In the genomic region with DNA sequence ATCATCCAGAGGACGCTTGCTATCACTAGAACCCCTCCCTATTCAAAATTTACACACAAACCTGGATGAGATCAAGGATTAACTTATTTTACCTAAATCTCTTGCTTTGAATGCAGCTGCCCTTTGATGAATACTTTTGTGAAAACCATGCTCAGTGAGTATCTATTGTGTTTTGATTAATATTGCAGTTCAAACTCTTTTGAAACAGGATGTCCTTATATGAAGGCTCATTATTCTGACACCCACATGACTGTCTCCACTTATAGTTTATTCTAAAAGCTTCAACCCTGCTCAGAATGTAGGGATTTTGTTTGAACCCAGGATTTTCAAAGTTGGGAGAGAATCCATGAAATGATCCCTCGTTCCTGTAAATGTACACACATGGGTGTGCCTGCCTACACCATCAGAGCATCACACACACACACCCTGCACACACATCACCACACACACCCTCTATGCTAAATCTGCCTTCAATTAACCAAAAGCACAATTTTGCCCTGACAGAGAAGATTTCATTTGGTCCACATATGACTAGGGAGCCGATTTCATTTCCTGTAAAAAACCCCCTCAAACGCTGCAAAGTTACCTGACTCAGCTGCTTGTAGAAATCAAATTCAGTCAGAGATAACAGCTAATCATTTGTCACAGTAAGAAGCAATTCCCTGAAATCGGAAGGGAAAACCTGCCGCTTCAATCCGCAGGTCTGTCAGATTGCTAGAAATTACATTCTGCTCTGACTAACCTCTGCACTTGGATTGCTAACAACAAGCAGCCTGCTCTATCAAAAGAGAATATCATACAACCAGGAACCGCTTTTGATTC, we compare ENCODE assay signal across 11 cellular contexts.
A peak's percentile ranks its signal among the peaks of the same experiment; 100 is the strongest.
DNase-seq lines count a peak whose midpoint lies in the region; ATAC-seq, FAIRE-seq and TF ChIP-seq lines count a peak whose summit lies in the region.
"Had no signal": no experiment of that assay in that cellular context is flagged by ENCODE, and none has a peak within 500 bp of the region (broad histone marks: within the 10 kb centered on the region; RNA-seq: fewer than 3 reads in every experiment).

No MANE protein-coding gene starts in this region.

- TF ChIP-seq CTCF in right atrium auricular region (IDR thresholded peaks at IDR 0.05) (no peak), OCI-LY7 (conservative IDR thresholded peaks at IDR 0.05; ENCODE audit: low read length) (no peak), hepatocyte (IDR thresholded peaks at IDR 0.05; ENCODE audit: poor library complexity) (no peak), transverse colon (IDR thresholded peaks at IDR 0.05) (no peak)

- POLR2A ChIA-PET in OCI-LY7 (lab: Charles Lee), result interaction anchor here (0.6 to 1.8 kb wide), 3 partner anchors 10 to 48 kb away, joined by 3 to 6 read pairs (median 3); no protein-coding TSS in a partner anchor

- H3K27me3 ChIP-seq in right atrium auricular region, result no peaks in the 10 kb centered on the region
- H3K27me3 ChIP-seq in hepatocyte, result peaks cover 75% of the 10 kb centered on the region
- peaks cover 52% of the 10 kb centered on the region for H3K27me3 ChIP-seq in transverse colon

- CTCF ChIA-PET in OCI-LY7 (lab: Charles Lee; ENCODE audit: unreplicated experiment), result no interaction called here

- TF ChIP-seq POLR2A in transverse colon (IDR thresholded peaks at IDR 0.05), result no peak

- H3K79me2 ChIP-seq in OCI-LY7 (ENCODE audit: insufficient read depth, low read depth, low read length), result no peaks in the 10 kb centered on the region
- peaks cover 34% of the 10 kb centered on the region for H3K79me2 ChIP-seq in hepatocyte

- H3K36me3 ChIP-seq in right atrium auricular region (no peaks in the 10 kb centered on the region), OCI-LY7 (ENCODE audit: insufficient read depth, low read length) (no peaks in the 10 kb centered on the region), hepatocyte (replicated peaks; ENCODE audit: insufficient read depth, low read depth) (no peaks in the 10 kb centered on the region), transverse colon (no peaks in the 10 kb centered on the region)

- 41% methylated on average over 8 of the region's 8 CpGs for WGBS in hepatocyte (ENCODE audit: low lambda C conversion rate, missing lambda C conversion rate)
- WGBS in transverse colon (ENCODE audit: low coverage in 1 of 2), 2 donors, result 24 to 34% methylated on average over 5 to 8 of the region's 8 CpGs

- H2AFZ ChIP-seq in OCI-LY7 (ENCODE audit: low read length), result peak overlapping the region; percentile 54; the same call in 1 of the 2 replicates
- H2AFZ ChIP-seq in hepatocyte, result no peak overlapping the region

- ATAC-seq in Right ventricle myocardium superior (ENCODE audit: poor library complexity), result no peak
- ATAC-seq in GM18517 (IDR thresholded peaks at IDR 0.05; ENCODE audit: unreplicated experiment), result no peak
- ATAC-seq in HG03108 (IDR thresholded peaks at IDR 0.05; ENCODE audit: unreplicated experiment), result no peak
- ATAC-seq: HCT116 had no signal

- FAIRE-seq in GM19239 (lab: Jason Lieb, UNC), result no peak

- BruUV-seq in OCI-LY7 (replicated peaks; lab: Mats Ljungman, UMichigan), result no TSS peak

- DNase-seq in right atrium auricular region (ENCODE audit: low spot score) (no peak), Right ventricle myocardium superior (no peak), OCI-LY7 (ENCODE audit: low spot score) (no peak), hepatocyte (ENCODE audit: low spot score) (no peak), transverse colon (no peak), GM19239 (ENCODE audit: insufficient read length, low spot score) (no peak)
- DNase-seq: Calu3, NCI-H2029 had no signal

- intact Hi-C loops in Right ventricle myocardium superior (cut with DNase I) (no loop called here), OCI-LY7 (cut with micrococcal nuclease; ENCODE audit: unreplicated experiment) (no loop called here), transverse colon (cut with DNase I; ENCODE audit: low total_unique reads) (no loop called here)

- H4K20me1 ChIP-seq in OCI-LY7 (ENCODE audit: insufficient read depth, low read length), result no peaks in the 10 kb centered on the region
- H4K20me1 ChIP-seq in hepatocyte (ENCODE audit: insufficient read depth, poor library complexity, severe bottlenecking), result no peaks in the 10 kb centered on the region

- in situ Hi-C loops in transverse colon (cut with MboI; ENCODE audit: low pct_ligation_motif_present in 1 of 4, low pct_unique_long_range_greater_than_20kb in 1 of 4, low sequenced_read_pairs in 3 of 4), result no loop called here

- peak overlapping the region in 1 of 2 donors; percentile 3 for H3K4me3 ChIP-seq in right atrium auricular region
- peak overlapping the region; percentile 6 for H3K4me3 ChIP-seq in OCI-LY7 (ENCODE audit: low read depth, low read length, poor library complexity, severe bottlenecking)
- no peak overlapping the region for H3K4me3 ChIP-seq in hepatocyte
- no peak overlapping the region for H3K4me3 ChIP-seq in transverse colon

- H3K4me2 ChIP-seq in OCI-LY7 (ENCODE audit: low read length), result peak overlapping the region; percentile 59
- H3K4me2 ChIP-seq in hepatocyte, result peak overlapping the region; percentile 9

- H3K9me3 ChIP-seq in right atrium auricular region, result no peaks in the 10 kb centered on the region
- H3K9me3 ChIP-seq in OCI-LY7 (ENCODE audit: low read length), result no peaks in the 10 kb centered on the region
- H3K9me3 ChIP-seq in hepatocyte (ENCODE audit: low read depth), result no peaks in the 10 kb centered on the region
- H3K9me3 ChIP-seq in transverse colon, result no peaks in the 10 kb centered on the region

- H3K27ac ChIP-seq in right atrium auricular region (peak overlapping the region; percentile 66 to 80), OCI-LY7 (ENCODE audit: low read depth, low read length, poor library complexity, severe bottlenecking) (no peak overlapping the region), hepatocyte (no peak overlapping the region), transverse colon (peak overlapping the region in 3 of 4 donors; percentile 38 to 56 (median 40))

- H3K9me2 ChIP-seq in OCI-LY7 (ENCODE audit: insufficient read depth, low read length) (no peaks in the 10 kb centered on the region), hepatocyte (replicated peaks; ENCODE audit: insufficient read depth) (no peaks in the 10 kb centered on the region)

- H3K4me1 ChIP-seq in right atrium auricular region (peaks cover 0 to 82% of the 10 kb centered on the region in 2 donors), OCI-LY7 (ENCODE audit: insufficient read depth, low read length, poor library complexity, severe bottlenecking) (peaks cover 40% of the 10 kb centered on the region), hepatocyte (ENCODE audit: insufficient read depth) (peaks cover 15% of the 10 kb centered on the region), transverse colon (peaks cover 0 to 39% (median 1%) of the 10 kb centered on the region in 4 donors)

- TF ChIP-seq EP300 in transverse colon (IDR thresholded peaks at IDR 0.05; ENCODE audit: low read depth), result no peak

Comparison
In these comparisons a context has a peak if more than half of its experiments do, and no peak if none do; other contexts are left out.
1. H3K27ac ChIP-seq: peak in right atrium auricular region (2 of 2) and transverse colon (3 of 4); none in OCI-LY7 (single experiment) and hepatocyte (single experiment).